ENCODE assay signal across 1 cellular context in the genomic region with DNA sequence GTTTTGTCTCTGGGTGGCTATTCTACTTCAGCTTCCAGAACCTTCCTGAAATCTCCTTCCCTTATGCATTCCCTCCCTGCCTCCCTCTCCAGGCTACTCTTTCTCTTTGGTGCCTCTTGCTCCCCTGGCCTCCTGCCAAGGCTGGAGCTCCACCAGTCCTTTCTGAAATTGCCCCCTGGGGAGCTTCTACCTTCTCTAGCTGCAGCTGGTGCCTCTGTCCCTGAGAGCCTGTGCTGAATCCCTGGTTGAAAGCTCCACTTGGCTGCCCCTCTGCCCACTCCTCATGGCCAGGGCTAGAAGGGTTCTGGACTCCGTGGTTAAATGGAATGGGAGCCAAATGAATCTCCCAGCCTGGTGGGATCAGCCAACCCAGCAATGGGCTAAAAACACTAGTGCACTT.
TF ChIP-seq lines count a peak whose summit lies in the region.

No MANE protein-coding gene starts in this region.

TF ChIP-seq in SK-N-SH treated with all-trans-retinoic acid at 6 μM for 48 hours, 23 proteins besides CTCF, POLR2A, EP300 and RAD21 (continued from another document):
- TF ChIP-seq, protein P1, sequence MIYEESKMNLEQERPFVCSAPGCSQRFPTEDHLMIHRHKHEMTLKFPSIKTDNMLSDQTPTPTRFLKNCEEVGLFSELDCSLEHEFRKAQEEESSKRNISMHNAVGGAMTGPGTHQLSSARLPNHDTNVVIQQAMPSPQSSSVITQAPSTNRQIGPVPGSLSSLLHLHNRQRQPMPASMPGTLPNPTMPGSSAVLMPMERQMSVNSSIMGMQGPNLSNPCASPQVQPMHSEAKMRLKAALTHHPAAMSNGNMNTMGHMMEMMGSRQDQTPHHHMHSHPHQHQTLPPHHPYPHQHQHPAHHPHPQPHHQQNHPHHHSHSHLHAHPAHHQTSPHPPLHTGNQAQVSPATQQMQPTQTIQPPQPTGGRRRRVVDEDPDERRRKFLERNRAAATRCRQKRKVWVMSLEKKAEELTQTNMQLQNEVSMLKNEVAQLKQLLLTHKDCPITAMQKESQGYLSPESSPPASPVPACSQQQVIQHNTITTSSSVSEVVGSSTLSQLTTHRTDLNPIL (CRISPR knock-in tag; IDR thresholded peaks at IDR 0.05; ENCODE audit: low read depth), result no peak
- TF ChIP-seq, protein P2, sequence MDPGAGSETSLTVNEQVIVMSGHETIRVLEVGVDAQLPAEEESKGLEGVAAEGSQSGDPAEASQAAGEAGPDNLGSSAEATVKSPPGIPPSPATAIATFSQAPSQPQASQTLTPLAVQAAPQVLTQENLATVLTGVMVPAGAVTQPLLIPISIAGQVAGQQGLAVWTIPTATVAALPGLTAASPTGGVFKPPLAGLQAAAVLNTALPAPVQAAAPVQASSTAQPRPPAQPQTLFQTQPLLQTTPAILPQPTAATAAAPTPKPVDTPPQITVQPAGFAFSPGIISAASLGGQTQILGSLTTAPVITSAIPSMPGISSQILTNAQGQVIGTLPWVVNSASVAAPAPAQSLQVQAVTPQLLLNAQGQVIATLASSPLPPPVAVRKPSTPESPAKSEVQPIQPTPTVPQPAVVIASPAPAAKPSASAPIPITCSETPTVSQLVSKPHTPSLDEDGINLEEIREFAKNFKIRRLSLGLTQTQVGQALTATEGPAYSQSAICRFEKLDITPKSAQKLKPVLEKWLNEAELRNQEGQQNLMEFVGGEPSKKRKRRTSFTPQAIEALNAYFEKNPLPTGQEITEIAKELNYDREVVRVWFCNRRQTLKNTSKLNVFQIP (CRISPR knock-in tag; IDR thresholded peaks at IDR 0.05; ENCODE audit: borderline replicate concordance, low read depth), result no peak
- no peak for TF ChIP-seq ZNF70 (CRISPR knock-in tag; IDR thresholded peaks at IDR 0.05)
- no peak for TF ChIP-seq TOX (CRISPR knock-in tag; IDR thresholded peaks at IDR 0.05; ENCODE audit: borderline replicate concordance)
- TF ChIP-seq CSDC2 (CRISPR knock-in tag; IDR thresholded peaks at IDR 0.05), result no peak
- TF ChIP-seq, protein P3, sequence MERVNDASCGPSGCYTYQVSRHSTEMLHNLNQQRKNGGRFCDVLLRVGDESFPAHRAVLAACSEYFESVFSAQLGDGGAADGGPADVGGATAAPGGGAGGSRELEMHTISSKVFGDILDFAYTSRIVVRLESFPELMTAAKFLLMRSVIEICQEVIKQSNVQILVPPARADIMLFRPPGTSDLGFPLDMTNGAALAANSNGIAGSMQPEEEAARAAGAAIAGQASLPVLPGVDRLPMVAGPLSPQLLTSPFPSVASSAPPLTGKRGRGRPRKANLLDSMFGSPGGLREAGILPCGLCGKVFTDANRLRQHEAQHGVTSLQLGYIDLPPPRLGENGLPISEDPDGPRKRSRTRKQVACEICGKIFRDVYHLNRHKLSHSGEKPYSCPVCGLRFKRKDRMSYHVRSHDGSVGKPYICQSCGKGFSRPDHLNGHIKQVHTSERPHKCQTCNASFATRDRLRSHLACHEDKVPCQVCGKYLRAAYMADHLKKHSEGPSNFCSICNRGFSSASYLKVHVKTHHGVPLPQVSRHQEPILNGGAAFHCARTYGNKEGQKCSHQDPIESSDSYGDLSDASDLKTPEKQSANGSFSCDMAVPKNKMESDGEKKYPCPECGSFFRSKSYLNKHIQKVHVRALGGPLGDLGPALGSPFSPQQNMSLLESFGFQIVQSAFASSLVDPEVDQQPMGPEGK (CRISPR knock-in tag; IDR thresholded peaks at IDR 0.05; ENCODE audit: borderline replicate concordance), result no peak
- no peak for TF ChIP-seq ZFP3 (CRISPR knock-in tag; IDR thresholded peaks at IDR 0.05)
